19 cellular contexts compared by ENCODE assay signal in genomic region chr1:157431751-157432150, GRCh38.
DNase-seq lines count a peak whose midpoint lies in the region; ATAC-seq and TF ChIP-seq lines count a peak whose summit lies in the region.
"Had no signal": no experiment of that assay in that cellular context is flagged by ENCODE, and none has a peak within 500 bp of the region (broad histone marks: within the 10 kb centered on the region; RNA-seq: fewer than 3 reads in every experiment).

No MANE protein-coding gene starts in this region.

- H3K27ac ChIP-seq in PC-3 (ENCODE audit: low read length) (no peak overlapping the region), osteoblast (ENCODE audit: low read depth, low read length) (peak overlapping the region; percentile 45)
- H3K27ac ChIP-seq: esophagus squamous epithelium, hepatocyte, uterus had no signal

- no TSS peak for BruUV-seq in PC-3 (replicated peaks; lab: Mats Ljungman, UMichigan)

- CTCF ChIA-PET in PC-3 (lab: Charles Lee), result no interaction called here

- H3K9me3 ChIP-seq in PC-3 (ENCODE audit: low read length), result no peaks in the 10 kb centered on the region
- no peaks in the 10 kb centered on the region for H3K9me3 ChIP-seq in osteoblast (ENCODE audit: low read depth, low read length)
- H3K9me3 ChIP-seq: esophagus squamous epithelium, uterus had no signal

- peak overlapping the region; percentile 26; the same call in 1 of the 2 replicates for H3K4me2 ChIP-seq in PC-3 (ENCODE audit: low read length)
- H3K4me2 ChIP-seq in osteoblast (ENCODE audit: insufficient read depth, low read length), result no peak overlapping the region
- H3K4me2 ChIP-seq: hepatocyte had no signal

- H3K36me3 ChIP-seq in PC-3 (ENCODE audit: low read depth, low read length) (no peaks in the 10 kb centered on the region), osteoblast (ENCODE audit: insufficient read depth, low read length) (no peaks in the 10 kb centered on the region)
- H3K36me3 ChIP-seq: esophagus squamous epithelium, uterus had no signal

- H3K4me3 ChIP-seq in PC-3 (ENCODE audit: low read length) (no peak overlapping the region), epithelial cell of esophagus (ENCODE audit: low read length) (no peak overlapping the region), osteoblast (ENCODE audit: insufficient read depth, low read length) (no peak overlapping the region)
- H3K4me3 ChIP-seq: esophagus squamous epithelium, hepatocyte, uterus had no signal

- H3K4me1 ChIP-seq in PC-3 (ENCODE audit: insufficient read depth, low read length) (peaks cover 12% of the 10 kb centered on the region), osteoblast (ENCODE audit: insufficient read depth, low read length) (peaks cover 29% of the 10 kb centered on the region)
- H3K4me1 ChIP-seq: esophagus squamous epithelium had no signal

- intact Hi-C loops in PC-3 (cut with micrococcal nuclease), result no loop called here

- H3K9me2 ChIP-seq in PC-3 (replicated peaks; ENCODE audit: low read length), result no peaks in the 10 kb centered on the region

- TF ChIP-seq CTCF in PC-3 (conservative IDR thresholded peaks at IDR 0.05; ENCODE audit: low read depth, low read length), result no peak
- no peak for TF ChIP-seq CTCF in epithelial cell of esophagus (IDR thresholded peaks at IDR 0.05; ENCODE audit: insufficient read depth, low read depth, low read length, missing control alignments)
- no peak for TF ChIP-seq CTCF in osteoblast (IDR thresholded peaks at IDR 0.05; ENCODE audit: extremely low read depth, low read depth, low read length)

- H3K27me3 ChIP-seq in PC-3 (ENCODE audit: low read length), result peaks cover 63% of the 10 kb centered on the region
- no peaks in the 10 kb centered on the region for H3K27me3 ChIP-seq in osteoblast (ENCODE audit: insufficient read depth, low read length)
- H3K27me3 ChIP-seq: esophagus squamous epithelium, hepatocyte, uterus had no signal

- ATAC-seq in PC-3 (peak; percentile 29), HG02852 (IDR thresholded peaks at IDR 0.05; ENCODE audit: unreplicated experiment) (no peak), HG02973 (IDR thresholded peaks at IDR 0.05; ENCODE audit: unreplicated experiment) (no peak)

- H2AFZ ChIP-seq in PC-3 (ENCODE audit: low read length), result no peak overlapping the region
- H2AFZ ChIP-seq in osteoblast (ENCODE audit: low read length), result no peak overlapping the region
- H2AFZ ChIP-seq: hepatocyte had no signal

- H3K9ac ChIP-seq in PC-3 (ENCODE audit: low read length), result no peak overlapping the region

- no peaks in the 10 kb centered on the region for H3K79me2 ChIP-seq in PC-3 (ENCODE audit: low read length)
- no peaks in the 10 kb centered on the region for H3K79me2 ChIP-seq in osteoblast (ENCODE audit: insufficient read depth, low read length)
- H3K79me2 ChIP-seq: hepatocyte had no signal

- H4K20me1 ChIP-seq in PC-3 (ENCODE audit: low read length), result no peaks in the 10 kb centered on the region
- H4K20me1 ChIP-seq in osteoblast (ENCODE audit: insufficient read depth, low read length), result no peaks in the 10 kb centered on the region

- peak; percentile 29 for DNase-seq in EH (ENCODE audit: low read depth)
- DNase-seq in PC-3, result peak; percentile 79
- DNase-seq in epithelial cell of esophagus (ENCODE audit: low read depth), result peak; percentile 92
- peak; percentile 76 for DNase-seq in osteoblast (ENCODE audit: insufficient read length, low spot score, missing footprints)
- no peak for DNase-seq in SIG-M5 treated with dmso at 0.1 percent for 504 hours (lab: John Stamatoyannopoulos, UW; ENCODE audit: unreplicated experiment)
- DNase-seq in NCI-H1092 treated with DMSO at 0.1 percent for 48 hours (lab: John Stamatoyannopoulos, UW), result no peak
- DNase-seq: activated CD4-positive, alpha-beta T cell treated with anti-CD3 and anti-CD28 coated beads for 48 hours; activated naive CD4-positive, alpha-beta T cell treated with Interleukin-2 at 50 U/mL for 16 hours; aorta; COR-L47; esophagus squamous epithelium; NCI-H1048; NCI-H2107; NCI-H526 treated with DMSO at 0.1 percent for 48 hours; retina; uterus had no signal

- H3F3A ChIP-seq in PC-3 (ENCODE audit: low read length, unreplicated experiment), result no peaks in the 10 kb centered on the region

- POLR2A ChIA-PET in PC-3 (lab: Charles Lee; ENCODE audit: unreplicated experiment), result no interaction called here

Comparison
In these comparisons a context has a peak if more than half of its experiments do, and no peak if none do; other contexts are left out.
1. DNase-seq: peak in EH (single experiment), PC-3 (single experiment), epithelial cell of esophagus (single experiment) and osteoblast (single experiment); none in SIG-M5 treated with dmso at 0.1 percent for 504 hours (single experiment) and NCI-H1092 treated with DMSO at 0.1 percent for 48 hours (single experiment).